ENCODE assay signal across 15 cellular contexts in genomic region chr5:44932922-44933585, GRCh38.
A peak's percentile ranks its signal among the peaks of the same experiment; 100 is the strongest.
DNase-seq lines count a peak whose midpoint lies in the region; ATAC-seq and FAIRE-seq lines count a peak whose summit lies in the region.
"Had no signal": no experiment of that assay in that cellular context is flagged by ENCODE, and none has a peak within 500 bp of the region (broad histone marks: within the 10 kb centered on the region; RNA-seq: fewer than 3 reads in every experiment).

No MANE protein-coding gene starts in this region.

- ATAC-seq in GM19468 (IDR thresholded peaks at IDR 0.05; ENCODE audit: extremely low read depth, unreplicated experiment) (peak; percentile 95), HG02884 (IDR thresholded peaks at IDR 0.05; ENCODE audit: unreplicated experiment) (peak; percentile 99), HG03520 (IDR thresholded peaks at IDR 0.05; ENCODE audit: unreplicated experiment) (peak; percentile 97)
- ATAC-seq: pancreas, T-helper 17 cell had no signal

- peak; percentile 44 for FAIRE-seq in GM18507 (lab: Jason Lieb, UNC)
- FAIRE-seq: HTR-8/SVneo, pancreas had no signal

- DNase-seq in GM18507 (ENCODE audit: extremely low spot score, insufficient read length, low read depth) (no peak), Kasumi-1 (lab: John Stamatoyannopoulos, UW) (no peak), NCI-H1694 treated with DMSO at 0.1 percent for 48 hours (lab: John Stamatoyannopoulos, UW) (no peak), MV-4-11 (lab: John Stamatoyannopoulos, UW) (no peak)
- no peak for DNase-seq in activated CD4-positive, CD25-positive, alpha-beta regulatory T cell treated with anti-CD3 and anti-CD28 coated beads, Interleukin-2, amount 50 U/mL, for 72 hours
- DNase-seq: head of caudate nucleus; NCI-H1417 treated with DMSO at 0.1 percent for 48 hours; NK-92 treated with Interleukin-12 subunit alpha and Interleukin-12 subunit beta, amount 100 ng/mL, for 24 hours; pancreas; stomach; T-helper 17 cell had no signal
